Comparison of ENCODE assay signal across 25 cellular contexts in genomic region chr11:91350931-91351330, GRCh38.
"Had no signal": no experiment of that assay in that cellular context is flagged by ENCODE, and none has a peak within 500 bp of the region (broad histone marks: within the 10 kb centered on the region; RNA-seq: fewer than 3 reads in every experiment).

No MANE protein-coding gene starts in this region.

- FAIRE-seq: endothelial cell of umbilical vein, pancreas had no signal

- H3K27ac Mint-ChIP-seq: endodermal cell; natural killer cell; stimulated activated memory B cell treated with anti-CD40 and anti-IgM and Interleukin-4, amounts not matched to agents 10 μg/mL and 1 μg/mL and 100 μg/mL, for 72 hours; stimulated activated naive CD8-positive, alpha-beta T cell treated with anti-CD3 and anti-CD28 coated beads, Interleukin-15, Interleukin-2, amounts not matched to agents 100 ng/mL and 50 ng/mL, for 24 hours had no signal

- H3K27ac ChIP-seq: coronary artery, foreskin keratinocyte, pancreas, prostate gland, spleen, tibial artery, upper lobe of left lung, uterus had no signal

- H3K9me3 ChIP-seq: pancreas, prostate gland, tibial artery, upper lobe of left lung, uterus had no signal

- H3K4me3 Mint-ChIP-seq: endodermal cell; natural killer cell; neural crest cell; stimulated activated memory B cell treated with anti-CD40 and anti-IgM and Interleukin-4, amounts not matched to agents 10 μg/mL and 1 μg/mL and 100 μg/mL, for 72 hours; stimulated activated naive CD8-positive, alpha-beta T cell treated with anti-CD3 and anti-CD28 coated beads, Interleukin-15, Interleukin-2, amounts not matched to agents 100 ng/mL and 50 ng/mL, for 24 hours had no signal

- H3K4me3 ChIP-seq: coronary artery, mucosa of descending colon, pancreas, prostate gland, spleen, tibial artery, upper lobe of left lung, uterus had no signal

- DNase-seq: effector CD4-positive, alpha-beta T cell; endodermal cell; erythroblast; foreskin keratinocyte; islet precursor cell; mammary epithelial cell; mucosa of descending colon; natural killer cell; nucleus accumbens; pancreas; spleen; stimulated activated CD4-positive, alpha-beta T cell treated with anti-CD3 and anti-CD28 coated beads, Interleukin-15, amount 100 ng/mL, for 24 hours; stimulated activated CD4-positive, alpha-beta T cell treated with anti-CD3 and anti-CD28 coated beads, Interleukin-1b, Interleukin-23, amount 100 ng/mL, for 48 hours; stimulated activated CD4-positive, alpha-beta T cell treated with anti-CD3 and anti-CD28 coated beads, Interleukin-4, amount 100 ng/mL, for 24 hours; tibial artery; upper lobe of left lung; uterus had no signal

- ATAC-seq: foreskin keratinocyte; left lobe of liver; mucosa of descending colon; natural killer cell; pancreas; sciatic nerve; stimulated activated memory B cell treated with anti-CD40 and anti-IgM and Interleukin-4, amounts not matched to agents 10 μg/mL and 1 μg/mL and 100 μg/mL, for 72 hours had no signal

- H3K4me1 ChIP-seq: foreskin keratinocyte, pancreas, prostate gland, spleen, tibial artery, upper lobe of left lung, uterus had no signal

- H3K4me1 Mint-ChIP-seq: natural killer cell; neural crest cell; stimulated activated memory B cell treated with anti-CD40 and anti-IgM and Interleukin-4, amounts not matched to agents 10 μg/mL and 1 μg/mL and 100 μg/mL, for 72 hours had no signal

- H3K36me3 Mint-ChIP-seq: stimulated activated memory B cell treated with anti-CD40 and anti-IgM and Interleukin-4, amounts not matched to agents 10 μg/mL and 1 μg/mL and 100 μg/mL, for 72 hours had no signal

- H3K9me3 Mint-ChIP-seq: endodermal cell, neural crest cell had no signal

- H3K36me3 ChIP-seq: pancreas, prostate gland, spleen, tibial artery, upper lobe of left lung, uterus had no signal

- H3K27me3 ChIP-seq: foreskin keratinocyte, spleen, tibial artery, upper lobe of left lung, uterus had no signal

- H3K27me3 Mint-ChIP-seq: stimulated activated memory B cell treated with anti-CD40 and anti-IgM and Interleukin-4, amounts not matched to agents 10 μg/mL and 1 μg/mL and 100 μg/mL, for 72 hours; stimulated activated naive CD8-positive, alpha-beta T cell treated with anti-CD3 and anti-CD28 coated beads, Interleukin-15, Interleukin-2, amounts not matched to agents 100 ng/mL and 50 ng/mL, for 24 hours had no signal
